ENCODE assay signal across 23 cellular contexts in the genomic region with DNA sequence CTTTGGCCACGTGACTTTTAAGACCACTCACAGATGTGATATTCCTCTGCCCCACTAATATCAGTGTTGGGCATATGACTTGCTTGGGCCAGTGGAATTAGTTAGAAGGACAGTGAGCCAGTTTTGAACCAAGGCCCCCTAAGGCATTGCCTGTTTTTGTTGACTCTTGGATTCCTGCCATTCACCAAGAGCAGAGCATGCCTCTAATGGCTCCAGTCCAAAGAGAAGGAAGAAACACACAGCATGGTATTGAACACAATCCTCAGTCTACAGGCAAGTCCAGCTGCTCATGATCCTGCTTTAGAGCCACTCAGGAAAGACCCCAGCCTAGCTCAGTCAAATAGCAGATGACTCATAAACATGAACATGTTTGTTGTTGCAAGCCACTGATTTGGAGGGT.
DNase-seq lines count a peak whose midpoint lies in the region; ATAC-seq and TF ChIP-seq lines count a peak whose summit lies in the region.
"Had no signal": no experiment of that assay in that cellular context is flagged by ENCODE, and none has a peak within 500 bp of the region (broad histone marks: within the 10 kb centered on the region; RNA-seq: fewer than 3 reads in every experiment).

No MANE protein-coding gene starts in this region.

- H3K36me3 Mint-ChIP-seq in neural progenitor cell, result no peaks in the 10 kb centered on the region
- H3K36me3 Mint-ChIP-seq: activated CD4-positive, alpha-beta memory T cell treated with anti-CD3 and anti-CD28 coated beads for 36 hours had no signal

- H3K27me3 Mint-ChIP-seq in neural progenitor cell (ENCODE audit: insufficient read depth, low read depth), result peaks cover 2% of the 10 kb centered on the region
- H3K27me3 Mint-ChIP-seq: activated B cell treated with CpG ODN at 0.5 μM for 24 hours; activated CD4-positive, alpha-beta memory T cell treated with anti-CD3 and anti-CD28 coated beads for 36 hours; dendritic cell treated with granulocyte-macrophage colony-stimulating factor and Interleukin-4, amounts not matched to agents 40 ng/mL and 50 ng/mL, for 4 days; naive thymus-derived CD8-positive, alpha-beta T cell had no signal

- no peaks in the 10 kb centered on the region for H3K9me3 Mint-ChIP-seq in neural progenitor cell
- H3K9me3 Mint-ChIP-seq: activated B cell treated with CpG ODN at 0.5 μM for 24 hours; activated CD4-positive, alpha-beta memory T cell treated with anti-CD3 and anti-CD28 coated beads for 36 hours; dendritic cell treated with granulocyte-macrophage colony-stimulating factor and Interleukin-4, amounts not matched to agents 40 ng/mL and 50 ng/mL, for 4 days had no signal

- peaks cover 13% of the 10 kb centered on the region for H3K4me1 Mint-ChIP-seq in neural progenitor cell
- H3K4me1 Mint-ChIP-seq: activated B cell treated with CpG ODN at 0.5 μM for 24 hours had no signal

- CTCF ChIA-PET in A673 (lab: Charles Lee), result no interaction called here

- POLR2A ChIA-PET in A673 (lab: Charles Lee; ENCODE audit: low non-redundant PET), result no interaction called here

- 46 to 64% methylated on average over 1 of the region's 1 CpG for WGBS in body of pancreas, 2 donors

- TF ChIP-seq POLR2A in body of pancreas (IDR thresholded peaks at IDR 0.05), result no peak

- no peak overlapping the region for H3K27ac ChIP-seq in A673 (ENCODE audit: low read depth, low read length, poor library complexity, severe bottlenecking)
- H3K27ac ChIP-seq in body of pancreas, result peak overlapping the region in 3 of 4 donors; percentile 39 to 78 (median 73)
- peak overlapping the region in 1 of 2 donors; percentile 53 for H3K27ac ChIP-seq in left lung
- no peak overlapping the region for H3K27ac ChIP-seq in neural progenitor cell
- H3K27ac ChIP-seq: C4-2B had no signal

- H3K27ac Mint-ChIP-seq in neural progenitor cell, result no peak overlapping the region
- H3K27ac Mint-ChIP-seq: activated B cell treated with CpG ODN at 0.5 μM for 24 hours; activated CD4-positive, alpha-beta memory T cell treated with anti-CD3 and anti-CD28 coated beads for 36 hours; dendritic cell treated with granulocyte-macrophage colony-stimulating factor and Interleukin-4, amounts not matched to agents 40 ng/mL and 50 ng/mL, for 4 days had no signal

- H4K20me1 ChIP-seq in neural progenitor cell (ENCODE audit: low read depth), result no peaks in the 10 kb centered on the region

- H3K9ac ChIP-seq in neural progenitor cell, result no peak overlapping the region

- H3F3A ChIP-seq in neural progenitor cell (ENCODE audit: low read depth), result no peaks in the 10 kb centered on the region

- H3K4me3 Mint-ChIP-seq in neural progenitor cell, result no peak overlapping the region
- H3K4me3 Mint-ChIP-seq: activated B cell treated with CpG ODN at 0.5 μM for 24 hours; activated CD4-positive, alpha-beta memory T cell treated with anti-CD3 and anti-CD28 coated beads for 36 hours; dendritic cell treated with granulocyte-macrophage colony-stimulating factor and Interleukin-4, amounts not matched to agents 40 ng/mL and 50 ng/mL, for 4 days; naive thymus-derived CD8-positive, alpha-beta T cell had no signal

- DNase-seq in A673 (ENCODE audit: low spot score) (peak; percentile 40), NCI-H2029 (lab: John Stamatoyannopoulos, UW) (peak; percentile 20), body of pancreas (no peak), left lung (no peak), NCI-H1417 (lab: John Stamatoyannopoulos, UW) (no peak), neural progenitor cell (ENCODE audit: low spot score) (no peak), HUDEP-2 (lab: John Stamatoyannopoulos, UW; ENCODE audit: unreplicated experiment in 76 of 76) (no peak)
- DNase-seq in stimulated activated CD4-positive, alpha-beta T cell treated with anti-CD3 and anti-CD28 coated beads, Interleukin-2, amount 100 ng/mL, for 24 hours, result no peak
- DNase-seq: activated B cell treated with CpG ODN at 0.5 μM for 24 hours; activated CD4-positive, alpha-beta memory T cell treated with anti-CD3 and anti-CD28 coated beads for 36 hours; activated gamma-delta T cell; glutamatergic neuron; MM.1S; naive thymus-derived CD8-positive, alpha-beta T cell; NCI-H187; NCI-H510A; right cardiac atrium; stimulated activated CD8-positive, alpha-beta memory T cell treated with anti-CD3 and anti-CD28 coated beads, Interleukin-4, amount 100 ng/mL, for 48 hours; T-helper 9 cell had no signal

- no peak for TF ChIP-seq CTCF in A673 (conservative IDR thresholded peaks at IDR 0.05; ENCODE audit: low read depth, low read length)
- no peak for TF ChIP-seq CTCF in body of pancreas (IDR thresholded peaks at IDR 0.05)
- TF ChIP-seq CTCF in left lung (IDR thresholded peaks at IDR 0.05), result no peak
- no peak for TF ChIP-seq CTCF in neural progenitor cell (IDR thresholded peaks at IDR 0.05)

- H2AFZ ChIP-seq in neural progenitor cell (replicated peaks), result no peak overlapping the region

- H3K4me2 ChIP-seq in neural progenitor cell, result no peak overlapping the region

- ATAC-seq in body of pancreas, result no peak
- peak; percentile 12 for ATAC-seq in left lung
- ATAC-seq: GM12878; naive thymus-derived CD8-positive, alpha-beta T cell; right cardiac atrium; Right ventricle myocardium inferior had no signal

- H3K27me3 ChIP-seq in A673 (replicated peaks; ENCODE audit: insufficient read depth, low read depth, low read length, poor library complexity) (no peaks in the 10 kb centered on the region), body of pancreas (no peaks in the 10 kb centered on the region), left lung (no peaks in the 10 kb centered on the region), neural progenitor cell (no peaks in the 10 kb centered on the region)

- H3K9me3 ChIP-seq in A673 (ENCODE audit: low read depth, low read length, poor library complexity, severe bottlenecking) (no peaks in the 10 kb centered on the region), body of pancreas (no peaks in the 10 kb centered on the region), left lung (no peaks in the 10 kb centered on the region), neural progenitor cell (ENCODE audit: low read depth) (no peaks in the 10 kb centered on the region)

- no peaks in the 10 kb centered on the region for H3K79me2 ChIP-seq in neural progenitor cell (ENCODE audit: low read depth)

- H3K36me3 ChIP-seq in A673 (ENCODE audit: insufficient read depth, low read length, poor library complexity, severe bottlenecking) (no peaks in the 10 kb centered on the region), body of pancreas (replicated peaks in 1 of 2; ENCODE audit: insufficient read depth in 1 of 2, low read depth in 2 of 2) (no peaks in the 10 kb centered on the region), left lung (no peaks in the 10 kb centered on the region), neural progenitor cell (no peaks in the 10 kb centered on the region)

- no TSS peak for BruUV-seq in A673 (replicated peaks; lab: Mats Ljungman, UMichigan)

- peaks cover 3% of the 10 kb centered on the region for H3K4me1 ChIP-seq in A673 (ENCODE audit: insufficient read depth, low read length, poor library complexity, severe bottlenecking)
- no peaks in the 10 kb centered on the region for H3K4me1 ChIP-seq in body of pancreas
- peaks cover 0 to 5% of the 10 kb centered on the region in 2 donors for H3K4me1 ChIP-seq in left lung
- peaks cover 12% of the 10 kb centered on the region for H3K4me1 ChIP-seq in neural progenitor cell

- intact Hi-C loops in A673 (cut with micrococcal nuclease; ENCODE audit: unreplicated experiment), result no loop called here
- intact Hi-C loops in body of pancreas (cut with DNase I), result no loop called here
- intact Hi-C loops in left lung (cut with DNase I), result no loop called here

- H3K4me3 ChIP-seq in A673 (ENCODE audit: low read depth, low read length, poor library complexity, severe bottlenecking), result no peak overlapping the region
- H3K4me3 ChIP-seq in body of pancreas, result no peak overlapping the region
- H3K4me3 ChIP-seq in left lung, result no peak overlapping the region
- no peak overlapping the region for H3K4me3 ChIP-seq in neural progenitor cell
- H3K4me3 ChIP-seq: GM12878 had no signal

Comparison
In these comparisons a context has a peak if more than half of its experiments do, and no peak if none do; other contexts are left out.
1. DNase-seq: peak in A673 (single experiment) and NCI-H2029 (single experiment); none in body of pancreas (0 of 4), left lung (0 of 2), stimulated activated CD4-positive, alpha-beta T cell treated with anti-CD3 and anti-CD28 coated beads, Interleukin-2, amount 100 ng/mL, for 24 hours (0 of 2), NCI-H1417 (0 of 3), neural progenitor cell (single experiment) and HUDEP-2 (0 of 76).
2. H3K27ac ChIP-seq: peak in body of pancreas (3 of 4); none in A673 (single experiment) and neural progenitor cell (single experiment).